Comparison of ENCODE assay signal across 10 cellular contexts in the genomic region with DNA sequence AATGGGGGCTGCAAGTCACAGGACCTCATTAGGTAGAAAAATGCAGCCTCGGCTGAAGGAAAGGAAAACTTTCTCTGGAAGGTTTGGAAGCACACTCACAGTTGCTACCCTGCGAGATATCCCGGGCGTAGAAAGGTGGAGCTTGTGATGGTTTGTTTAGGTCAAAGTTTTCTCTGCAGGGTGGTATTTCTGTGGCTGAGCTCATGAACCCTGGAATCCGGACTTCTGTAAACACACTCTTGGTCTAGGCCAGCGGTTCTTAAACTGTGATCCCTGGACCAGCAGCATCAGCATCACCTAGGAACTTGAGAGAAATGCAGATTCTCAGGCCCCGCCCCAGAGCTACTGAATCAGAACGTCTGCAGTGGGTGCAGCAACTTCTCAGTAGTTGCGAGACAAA. TPM values are rescaled to one million over a fixed set of nuclear protein-coding genes. Genes with fewer than 3 reads are reported as not detected.
"Had no signal": no experiment of that assay in that cellular context is flagged by ENCODE, and none has a peak within 500 bp of the region (broad histone marks: within the 10 kb centered on the region; RNA-seq: fewer than 3 reads in every experiment).

No MANE protein-coding gene starts in this region.

- FAIRE-seq: K562 had no signal

- ATAC-seq: HCT116, K562 had no signal

- H3K27ac Mint-ChIP-seq: H9, HFFc6 had no signal

- H3K4me3 Mint-ChIP-seq: H9, HFFc6 had no signal

- H3K4me3 ChIP-seq: K562 had no signal

- DNase-seq: GOT3, H9, HFFc6, IMR-90, KG1 had no signal

- H3K27ac ChIP-seq: HL-60 had no signal

RNA-seq across cellular contexts. Expression of a gene that starts 3.3 kb away (rescaled TPM):
- total RNA-seq: H4, HFFc6, HT1080, IMR-90, K562 had no signal
- polyA plus RNA-seq: IMR-90, K562 had no signal
